ENCODE assay signal across 32 cellular contexts in the genomic region with DNA sequence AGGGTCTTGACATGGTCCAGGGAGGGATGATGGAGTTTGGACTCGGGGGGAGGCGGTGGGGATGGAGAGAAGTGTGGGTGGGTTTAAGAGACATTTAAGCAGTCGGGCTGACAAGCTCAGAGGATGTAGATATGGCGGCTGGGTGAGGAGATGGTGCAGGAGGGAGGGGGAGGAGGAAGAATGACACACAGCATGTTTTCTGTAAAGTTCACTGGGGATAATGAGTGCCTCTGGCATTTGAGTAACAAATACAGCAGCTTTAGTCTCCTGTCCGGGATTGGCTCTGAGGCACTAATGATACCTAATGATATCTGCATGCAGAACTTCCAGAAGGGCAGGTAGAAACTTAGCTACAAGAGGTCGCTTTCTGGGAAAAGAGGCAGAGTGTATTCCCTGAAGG.
DNase-seq lines count a peak whose midpoint lies in the region; ATAC-seq, FAIRE-seq and TF ChIP-seq lines count a peak whose summit lies in the region.
"Had no signal": no experiment of that assay in that cellular context is flagged by ENCODE, and none has a peak within 500 bp of the region (broad histone marks: within the 10 kb centered on the region; RNA-seq: fewer than 3 reads in every experiment).

No MANE protein-coding gene starts in this region.

- H3K36me3 ChIP-seq in endothelial cell of umbilical vein (ENCODE audit: control insufficient read depth in 2 of 2, extremely low read depth in 1 of 2, insufficient read depth in 2 of 2, low read length in 2 of 2) (no peaks in the 10 kb centered on the region), neural progenitor cell (no peaks in the 10 kb centered on the region)
- H3K36me3 ChIP-seq: ascending aorta, colonic mucosa, gastroesophageal sphincter, lower lobe of right lung, thyroid gland, uterus, WERI-Rb-1 had no signal

- no peak overlapping the region for H3K27ac ChIP-seq in endothelial cell of umbilical vein (ENCODE audit: insufficient read depth, low read depth, low read length)
- no peak overlapping the region for H3K27ac ChIP-seq in neural progenitor cell
- H3K27ac ChIP-seq: ascending aorta, colonic mucosa, gastroesophageal sphincter, hepatocyte, HL-60, lower lobe of right lung, psoas muscle, thyroid gland, uterus, WERI-Rb-1 had no signal

- no TSS peak for BruUV-seq in endothelial cell of umbilical vein (replicated peaks; lab: Mats Ljungman, UMichigan)

- CTCF ChIA-PET in endothelial cell of umbilical vein (lab: Charles Lee) (interaction anchor here (1.0 to 7.5 kb wide), 4 partner anchors 9 to 20 kb away, joined by 3 to 50 read pairs (median 16); no protein-coding TSS in a partner anchor), T-cell (lab: Charles Lee) (interaction anchor here in 1 of 2 donors (0.7 kb wide), 1 partner anchor 21 kb away, joined by 3 read pairs; no protein-coding TSS in a partner anchor)

- intact Hi-C loops in endothelial cell of umbilical vein (cut with micrococcal nuclease) (no loop called here), Right ventricle myocardium inferior (cut with DNase I) (no loop called here)

- H3K4me1 ChIP-seq in endothelial cell of umbilical vein (ENCODE audit: control insufficient read depth, extremely low read depth, insufficient read depth, low read length) (no peaks in the 10 kb centered on the region), neural progenitor cell (peaks cover 8% of the 10 kb centered on the region)
- H3K4me1 ChIP-seq: ascending aorta, colonic mucosa, gastroesophageal sphincter, lower lobe of right lung, psoas muscle, thyroid gland, uterus had no signal

- H3K9me3 Mint-ChIP-seq in neural progenitor cell (peaks cover 5% of the 10 kb centered on the region), T-cell (peaks cover 3 to 6% (median 5%) of the 10 kb centered on the region in 3 donors)

- H3K4me1 Mint-ChIP-seq in neural progenitor cell, result peaks cover 13% of the 10 kb centered on the region
- no peaks in the 10 kb centered on the region for H3K4me1 Mint-ChIP-seq in T-cell
- H3K4me1 Mint-ChIP-seq: naive thymus-derived CD4-positive, alpha-beta T cell had no signal

- DNase-seq in EL (peak; percentile 54), M059J (ENCODE audit: low read depth) (peak; percentile 74), endothelial cell of umbilical vein (ENCODE audit: low read depth, low spot score) (no peak), neural progenitor cell (ENCODE audit: low spot score) (no peak), T-cell (no peak), NCI-H1092 (lab: John Stamatoyannopoulos, UW) (no peak), Right ventricle myocardium inferior (ENCODE audit: missing footprints) (no peak)
- DNase-seq: activated CD4-positive, alpha-beta T cell treated with anti-CD3 and anti-CD28 coated beads for 48 hours; activated gamma-delta T cell treated with Interleukin-2 at 50 U/mL for 16 hours; activated naive CD8-positive, alpha-beta T cell treated with anti-CD3 and anti-CD28 coated beads, Interleukin-2, amount 10 ng/mL, durations not matched to agents 7 days and 5 days; activated T-cell treated with anti-CD3 and anti-CD28 coated beads, Interleukin-2, amount 50 U/mL, for 4 hours; C1 segment of cervical spinal cord; colonic mucosa; COR-L47; DMS79; effector CD8-positive, alpha-beta T cell; lower lobe of right lung; naive thymus-derived CD4-positive, alpha-beta T cell; NCI-H1436; NCI-H345; nucleus accumbens; psoas muscle; SIG-M5; stimulated activated CD4-positive, alpha-beta T cell treated with anti-CD3 and anti-CD28 coated beads, Interleukin-4, amount 100 ng/mL, for 24 hours; T-helper 9 cell; thyroid gland; uterus; WERI-Rb-1 had no signal

- H3K4me3 ChIP-seq in endothelial cell of umbilical vein (replicated peaks in 1 of 3; ENCODE audit: insufficient read depth in 1 of 3, low read depth in 1 of 3, low read length in 3 of 3), result no peak overlapping the region
- H3K4me3 ChIP-seq in neural progenitor cell, result no peak overlapping the region
- H3K4me3 ChIP-seq: ascending aorta, colonic mucosa, gastroesophageal sphincter, hepatocyte, lower lobe of right lung, psoas muscle, thyroid gland, uterus had no signal

- H3K9me3 ChIP-seq in endothelial cell of umbilical vein (replicated peaks; ENCODE audit: control insufficient read depth, insufficient read depth, low read length) (no peaks in the 10 kb centered on the region), neural progenitor cell (ENCODE audit: low read depth) (no peaks in the 10 kb centered on the region)
- H3K9me3 ChIP-seq: ascending aorta, colonic mucosa, psoas muscle, thyroid gland, uterus had no signal

- no peak for ATAC-seq in T-cell (replicated peaks in 1 of 4)
- no peak for ATAC-seq in Right ventricle myocardium inferior
- ATAC-seq: activated T-cell treated with anti-CD3 and anti-CD28 coated beads, Interleukin-2, amount 50 U/mL, for 4 hours; gastroesophageal sphincter; naive thymus-derived CD4-positive, alpha-beta T cell; psoas muscle had no signal

- dilution Hi-C loops in endothelial cell of umbilical vein (cut with MboI; ENCODE audit: extremely low pct_ligation_motif_present, low sequenced_read_pairs), result no loop called here

- FAIRE-seq in endothelial cell of umbilical vein (lab: Jason Lieb, UNC), result no peak

- no peaks in the 10 kb centered on the region for H3F3A ChIP-seq in neural progenitor cell (ENCODE audit: low read depth)

- H3K9me1 ChIP-seq in endothelial cell of umbilical vein (replicated peaks; ENCODE audit: control insufficient read depth, extremely low read depth, insufficient read depth, low read length), result no peaks in the 10 kb centered on the region

- H3K4me3 Mint-ChIP-seq in neural progenitor cell, result no peak overlapping the region
- no peak overlapping the region for H3K4me3 Mint-ChIP-seq in T-cell
- H3K4me3 Mint-ChIP-seq: activated naive CD8-positive, alpha-beta T cell treated with anti-CD3 and anti-CD28 coated beads, Interleukin-2, amount 10 ng/mL, durations not matched to agents 7 days and 5 days; activated T-cell treated with anti-CD3 and anti-CD28 coated beads, Interleukin-2, amount 50 U/mL, for 4 hours; naive thymus-derived CD4-positive, alpha-beta T cell had no signal

- peaks cover 3 to 8% of the 10 kb centered on the region in 2 experiments for H3K27me3 ChIP-seq in endothelial cell of umbilical vein (ENCODE audit: control insufficient read depth in 2 of 2, insufficient read depth in 2 of 2, low read length in 2 of 2)
- no peaks in the 10 kb centered on the region for H3K27me3 ChIP-seq in neural progenitor cell
- H3K27me3 ChIP-seq: ascending aorta, colonic mucosa, hepatocyte, thyroid gland, uterus had no signal

- no peak for TF ChIP-seq POLR2A in endothelial cell of umbilical vein (IDR thresholded peaks at IDR 0.05; ENCODE audit: low read depth, low read length)

- H3K79me2 ChIP-seq in endothelial cell of umbilical vein (ENCODE audit: control insufficient read depth, insufficient read depth, low read length) (no peaks in the 10 kb centered on the region), neural progenitor cell (ENCODE audit: low read depth) (no peaks in the 10 kb centered on the region)
- H3K79me2 ChIP-seq: hepatocyte had no signal

- H2AFZ ChIP-seq in endothelial cell of umbilical vein (ENCODE audit: low read depth, low read length) (peak overlapping the region; percentile 27), neural progenitor cell (replicated peaks) (no peak overlapping the region)
- H2AFZ ChIP-seq: hepatocyte had no signal

- no peak overlapping the region for H3K4me2 ChIP-seq in endothelial cell of umbilical vein (ENCODE audit: insufficient read depth, low read length)
- H3K4me2 ChIP-seq in neural progenitor cell, result no peak overlapping the region
- H3K4me2 ChIP-seq: hepatocyte had no signal

- H3K36me3 Mint-ChIP-seq in neural progenitor cell, result no peaks in the 10 kb centered on the region
- H3K36me3 Mint-ChIP-seq in T-cell, result no peaks in the 10 kb centered on the region
- H3K36me3 Mint-ChIP-seq: activated naive CD8-positive, alpha-beta T cell treated with anti-CD3 and anti-CD28 coated beads, Interleukin-2, amount 10 ng/mL, durations not matched to agents 7 days and 5 days; naive thymus-derived CD4-positive, alpha-beta T cell had no signal

- H3K9ac ChIP-seq in endothelial cell of umbilical vein (replicated peaks; ENCODE audit: extremely low read depth, insufficient read depth, low read length) (no peak overlapping the region), neural progenitor cell (no peak overlapping the region)

- H3K27me3 Mint-ChIP-seq in neural progenitor cell (ENCODE audit: insufficient read depth, low read depth), result peaks cover 9% of the 10 kb centered on the region
- H3K27me3 Mint-ChIP-seq in T-cell, result peaks cover 22 to 40% of the 10 kb centered on the region in 2 donors

- H3K27ac Mint-ChIP-seq in neural progenitor cell (peak overlapping the region; percentile 39), T-cell (no peak overlapping the region)
- H3K27ac Mint-ChIP-seq: activated naive CD8-positive, alpha-beta T cell treated with anti-CD3 and anti-CD28 coated beads, Interleukin-2, amount 10 ng/mL, durations not matched to agents 7 days and 5 days; naive thymus-derived CD4-positive, alpha-beta T cell had no signal

- POLR2A ChIA-PET in endothelial cell of umbilical vein (lab: Charles Lee), result no interaction called here
- POLR2A ChIA-PET in T-cell (lab: Charles Lee), result no interaction called here

- H4K20me1 ChIP-seq in endothelial cell of umbilical vein (replicated peaks; ENCODE audit: control insufficient read depth, extremely low read depth, insufficient read depth, low read length) (no peaks in the 10 kb centered on the region), neural progenitor cell (ENCODE audit: low read depth) (no peaks in the 10 kb centered on the region)

- TF ChIP-seq CTCF in endothelial cell of umbilical vein (IDR thresholded peaks at IDR 0.05; ENCODE audit: extremely low read depth in 1 of 2, insufficient read depth in 1 of 2, low read depth in 1 of 2, low read length in 2 of 2) (no peak), neural progenitor cell (IDR thresholded peaks at IDR 0.05) (no peak)

TF ChIP-seq in endothelial cell of umbilical vein, 7 proteins besides CTCF, POLR2A, EP300 and RAD21:
- TF ChIP-seq, protein P1, sequence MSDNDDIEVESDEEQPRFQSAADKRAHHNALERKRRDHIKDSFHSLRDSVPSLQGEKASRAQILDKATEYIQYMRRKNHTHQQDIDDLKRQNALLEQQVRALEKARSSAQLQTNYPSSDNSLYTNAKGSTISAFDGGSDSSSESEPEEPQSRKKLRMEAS (IDR thresholded peaks at IDR 0.05; ENCODE audit: insufficient read depth, insufficient read length), result no peak
- TF ChIP-seq MYC (IDR thresholded peaks at IDR 0.05; ENCODE audit: low read depth, low read length) (no peak), JUN (IDR thresholded peaks at IDR 0.05; ENCODE audit: borderline replicate concordance, insufficient read depth, insufficient read length, low read depth) (no peak), GATA2 (IDR thresholded peaks at IDR 0.05; ENCODE audit: insufficient read depth, insufficient read length, low read depth, low read length) (no peak), FOS (IDR thresholded peaks at IDR 0.05; ENCODE audit: borderline replicate concordance, insufficient read depth, low read length) (no peak), POLR2AphosphoS5 (IDR thresholded peaks at IDR 0.05; ENCODE audit: insufficient read depth, low read depth, low read length) (no peak)

Comparison
In these comparisons a context has a peak if more than half of its experiments do, and no peak if none do; other contexts are left out.
1. DNase-seq: peak in EL (single experiment) and M059J (single experiment); none in endothelial cell of umbilical vein (single experiment), neural progenitor cell (single experiment), T-cell (0 of 34), NCI-H1092 (single experiment) and Right ventricle myocardium inferior (single experiment).